ENCODE assay signal across 23 cellular contexts in genomic region chr12:104439137-104439536, GRCh38.
"Had no signal": no experiment of that assay in that cellular context is flagged by ENCODE, and none has a peak within 500 bp of the region (broad histone marks: within the 10 kb centered on the region; RNA-seq: fewer than 3 reads in every experiment).

No MANE protein-coding gene starts in this region.

- H3K4me3 ChIP-seq: heart left ventricle, mucosa of descending colon, psoas muscle, right lobe of liver, testis, tibial nerve, upper lobe of right lung, vagina had no signal

- H3K27me3 ChIP-seq: heart left ventricle, neutrophil, right lobe of liver, testis, tibial nerve, upper lobe of right lung, vagina had no signal

- H3K27ac ChIP-seq: heart left ventricle, neutrophil, psoas muscle, right lobe of liver, testis, tibial nerve, upper lobe of right lung, vagina had no signal

- ATAC-seq: esophagus mucosa; heart left ventricle; left lobe of liver; mucosa of descending colon; naive thymus-derived CD8-positive, alpha-beta T cell; psoas muscle; right lobe of liver; stimulated activated naive B cell treated with anti-CD40 and anti-IgM and Interleukin-4, amounts not matched to agents 10 μg/mL and 1 μg/mL and 100 μg/mL, for 72 hours; stimulated activated naive CD8-positive, alpha-beta T cell treated with anti-CD3 and anti-CD28 coated beads, Interleukin-15, amount 100 ng/mL, for 72 hours; upper lobe of right lung had no signal

- H3K36me3 ChIP-seq: heart left ventricle, neutrophil, right lobe of liver, tibial nerve, upper lobe of right lung, vagina had no signal

- H3K4me1 ChIP-seq: heart left ventricle, psoas muscle, right lobe of liver, testis, tibial nerve, upper lobe of right lung, vagina had no signal

- H3K9me3 ChIP-seq: heart left ventricle, mucosa of descending colon, neutrophil, psoas muscle, right lobe of liver, testis, tibial nerve, upper lobe of right lung, vagina had no signal

- FAIRE-seq: endometrium, frontal cortex, islet of Langerhans had no signal

- DNase-seq: effector memory CD4-positive, alpha-beta T cell; heart left ventricle; hypothalamus; mammary epithelial cell; mucosa of descending colon; naive thymus-derived CD8-positive, alpha-beta T cell; psoas muscle; retina; right lobe of liver; stimulated activated CD4-positive, alpha-beta T cell treated with anti-CD3 and anti-CD28 coated beads, Interleukin-2, amount 100 ng/mL, for 24 hours; stimulated activated CD4-positive, alpha-beta T cell treated with anti-CD3 and anti-CD28 coated beads, Interleukin-4, amount 100 ng/mL, for 4 hours; stimulated activated naive B cell treated with anti-CD40 and anti-IgM and Interleukin-4, amounts not matched to agents 10 μg/mL and 1 μg/mL and 100 μg/mL, for 72 hours; stimulated activated naive CD8-positive, alpha-beta T cell treated with anti-CD3 and anti-CD28 coated beads, Interleukin-15, amount 100 ng/mL, for 72 hours; testis; upper lobe of right lung had no signal
